1 cellular context compared by ENCODE assay signal in genomic region chr5:149037819-149038218, GRCh38.
TF ChIP-seq lines count a peak whose summit lies in the region.

No MANE protein-coding gene starts in this region.

TF ChIP-seq in H1, 55 proteins besides CTCF, POLR2A, EP300 and RAD21 (continued from another document):
- TF ChIP-seq CHD7 (IDR thresholded peaks at IDR 0.05; ENCODE audit: insufficient replicate concordance, low read length) (no peak), MAFK (IDR thresholded peaks at IDR 0.05; ENCODE audit: low read depth, low read length) (no peak), ATF3 (IDR thresholded peaks at IDR 0.05; ENCODE audit: insufficient read depth, low read depth, low read length) (no peak), RBBP5 (IDR thresholded peaks at IDR 0.05; ENCODE audit: borderline replicate concordance, low read depth, low read length) (no peak)
